ENCODE assay signal across 1 cellular context in genomic region chr15:95869920-95870319, GRCh38.
TF ChIP-seq lines count a peak whose summit lies in the region.

No MANE protein-coding gene starts in this region.

TF ChIP-seq in IMR-90, 13 proteins besides CTCF, POLR2A, EP300 and RAD21:
- TF ChIP-seq USF2 (IDR thresholded peaks at IDR 0.05; ENCODE audit: low read depth, low read length) (no peak), BHLHE40 (IDR thresholded peaks at IDR 0.05; ENCODE audit: low read depth, low read length) (no peak)
